ENCODE assay signal across 17 cellular contexts in genomic region chr15:60699845-60700244, GRCh38.
"Had no signal": no experiment of that assay in that cellular context is flagged by ENCODE, and none has a peak within 500 bp of the region (broad histone marks: within the 10 kb centered on the region; RNA-seq: fewer than 3 reads in every experiment).

No MANE protein-coding gene starts in this region.

- H3K27me3 Mint-ChIP-seq: central memory CD8-positive, alpha-beta T cell had no signal

- H3K4me3 Mint-ChIP-seq: central memory CD8-positive, alpha-beta T cell; natural killer cell had no signal

- H3K36me3 Mint-ChIP-seq: natural killer cell had no signal

- ATAC-seq: left lobe of liver, lower lobe of right lung, natural killer cell, psoas muscle had no signal

- H3K9me3 Mint-ChIP-seq: central memory CD8-positive, alpha-beta T cell; natural killer cell had no signal

- H3K27ac Mint-ChIP-seq: natural killer cell had no signal

- DNase-seq: dermis blood vessel endothelial cell; effector memory CD4-positive, alpha-beta T cell; lower lobe of right lung; natural killer cell; occipital lobe; ovary; posterior cingulate gyrus; psoas muscle; right cardiac atrium; stimulated activated CD4-positive, alpha-beta T cell treated with anti-CD3 and anti-CD28 coated beads, Interleukin-15, amount 100 ng/mL, for 24 hours; stimulated activated CD4-positive, alpha-beta T cell treated with anti-CD3 and anti-CD28 coated beads, Interleukin-4, amount 100 ng/mL, for 1 hour; stimulated activated CD8-positive, alpha-beta memory T cell treated with anti-CD3 and anti-CD28 coated beads, Interleukin-4, amount 100 ng/mL, for 48 hours; stimulated activated naive CD4-positive, alpha-beta T cell; substantia nigra; upper lobe of left lung had no signal
